ENCODE assay signal across 1 cellular context in the genomic region with DNA sequence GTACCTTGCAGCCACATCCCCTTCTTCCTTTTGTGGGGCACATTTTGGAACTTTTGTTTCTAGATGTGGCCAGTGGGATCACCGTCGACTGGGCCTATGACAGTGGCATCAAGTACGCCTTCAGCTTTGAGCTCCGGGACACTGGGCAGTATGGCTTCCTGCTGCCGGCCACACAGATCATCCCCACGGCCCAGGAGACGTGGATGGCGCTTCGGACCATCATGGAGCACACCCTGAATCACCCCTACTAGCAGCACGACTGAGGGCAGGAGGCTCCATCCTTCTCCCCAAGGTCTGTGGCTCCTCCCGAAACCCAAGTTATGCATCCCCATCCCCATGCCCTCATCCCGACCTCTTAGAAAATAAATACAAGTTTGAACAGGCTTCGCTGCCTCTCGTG.
TF ChIP-seq lines count a peak whose summit lies in the region.

No MANE protein-coding gene starts in this region.

TF ChIP-seq in IMR-90, 13 proteins besides CTCF, POLR2A, EP300 and RAD21 (continued from another document):
- TF ChIP-seq RFX5 (IDR thresholded peaks at IDR 0.05; ENCODE audit: low read depth, low read length) (no peak), MXI1 (IDR thresholded peaks at IDR 0.05; ENCODE audit: borderline replicate concordance, low read depth, low read length) (no peak), MAFK (IDR thresholded peaks at IDR 0.05; ENCODE audit: low read depth, low read length) (no peak), FOS (IDR thresholded peaks at IDR 0.05; ENCODE audit: low read depth, low read length) (no peak), CEBPB (IDR thresholded peaks at IDR 0.05; ENCODE audit: low read depth, low read length) (no peak), BHLHE40 (IDR thresholded peaks at IDR 0.05; ENCODE audit: low read depth, low read length) (no peak), CHD1 (IDR thresholded peaks at IDR 0.05; ENCODE audit: low read depth, low read length) (no peak)
- TF ChIP-seq, protein P1, sequence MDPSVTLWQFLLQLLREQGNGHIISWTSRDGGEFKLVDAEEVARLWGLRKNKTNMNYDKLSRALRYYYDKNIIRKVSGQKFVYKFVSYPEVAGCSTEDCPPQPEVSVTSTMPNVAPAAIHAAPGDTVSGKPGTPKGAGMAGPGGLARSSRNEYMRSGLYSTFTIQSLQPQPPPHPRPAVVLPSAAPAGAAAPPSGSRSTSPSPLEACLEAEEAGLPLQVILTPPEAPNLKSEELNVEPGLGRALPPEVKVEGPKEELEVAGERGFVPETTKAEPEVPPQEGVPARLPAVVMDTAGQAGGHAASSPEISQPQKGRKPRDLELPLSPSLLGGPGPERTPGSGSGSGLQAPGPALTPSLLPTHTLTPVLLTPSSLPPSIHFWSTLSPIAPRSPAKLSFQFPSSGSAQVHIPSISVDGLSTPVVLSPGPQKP (IDR thresholded peaks at IDR 0.05; ENCODE audit: borderline replicate concordance, low read depth, low read length) = no peak
